Comparison of ENCODE assay signal across 24 cellular contexts in genomic region chr10:42995537-42995936, GRCh38.
"Had no signal": no experiment of that assay in that cellular context is flagged by ENCODE, and none has a peak within 500 bp of the region (broad histone marks: within the 10 kb centered on the region; RNA-seq: fewer than 3 reads in every experiment).

No MANE protein-coding gene starts in this region.

- H3K36me3 Mint-ChIP-seq: naive thymus-derived CD4-positive, alpha-beta T cell; natural killer cell treated with Interleukin-12 subunit alpha and Interleukin-12 subunit beta and Interleukin-15 and Interleukin-18, amount 100 ng/mL, for 72 hours; stimulated activated effector memory CD8-positive, alpha-beta T cell treated with anti-CD3 and anti-CD28 coated beads, Interleukin-12 subunit alpha, Interleukin-12 subunit beta, amount 100 ng/mL, for 72 hours had no signal

- H3K4me3 Mint-ChIP-seq: naive thymus-derived CD4-positive, alpha-beta T cell; natural killer cell treated with Interleukin-12 subunit alpha and Interleukin-12 subunit beta and Interleukin-15 and Interleukin-18, amount 100 ng/mL, for 72 hours; stimulated activated effector memory CD8-positive, alpha-beta T cell treated with anti-CD3 and anti-CD28 coated beads, Interleukin-12 subunit alpha, Interleukin-12 subunit beta, amount 100 ng/mL, for 72 hours; stimulated activated naive CD8-positive, alpha-beta T cell treated with anti-CD3 and anti-CD28 coated beads, Interleukin-15, Interleukin-2, amounts not matched to agents 100 ng/mL and 50 ng/mL, for 24 hours had no signal

- H3K4me3 ChIP-seq: left ventricle myocardium inferior, lung, mucosa of descending colon, right atrium auricular region, skin epidermis, spleen, suprapubic skin, thoracic aorta, tibial artery, upper lobe of right lung, uterus had no signal

- H3K36me3 ChIP-seq: left ventricle myocardium inferior, right atrium auricular region, spleen, suprapubic skin, thoracic aorta, tibial artery, upper lobe of right lung, uterus had no signal

- ATAC-seq: left cardiac atrium; mucosa of descending colon; naive thymus-derived CD4-positive, alpha-beta T cell; natural killer cell treated with Interleukin-12 subunit alpha and Interleukin-12 subunit beta and Interleukin-15 and Interleukin-18, amount 100 ng/mL, for 72 hours; sciatic nerve; stimulated activated effector memory CD8-positive, alpha-beta T cell treated with anti-CD3 and anti-CD28 coated beads, Interleukin-12 subunit alpha, Interleukin-12 subunit beta, amount 100 ng/mL, for 72 hours; upper lobe of right lung had no signal

- H3K4me1 Mint-ChIP-seq: stimulated activated effector memory CD8-positive, alpha-beta T cell treated with anti-CD3 and anti-CD28 coated beads, Interleukin-12 subunit alpha, Interleukin-12 subunit beta, amount 100 ng/mL, for 72 hours had no signal

- DNase-seq: hippocampal formation; kidney glomerular epithelial cell; left cardiac atrium; left ventricle myocardium inferior; mesendoderm; midbrain; mucosa of descending colon; naive thymus-derived CD4-positive, alpha-beta T cell; spleen; stimulated activated CD4-positive, alpha-beta T cell treated with anti-CD3 and anti-CD28 coated beads, Interleukin-4, amount 100 ng/mL, for 24 hours; stimulated activated naive CD4-positive, alpha-beta T cell; tibial artery; upper lobe of right lung; uterus had no signal

- H3K27ac Mint-ChIP-seq: naive thymus-derived CD4-positive, alpha-beta T cell; natural killer cell treated with Interleukin-12 subunit alpha and Interleukin-12 subunit beta and Interleukin-15 and Interleukin-18, amount 100 ng/mL, for 72 hours; stimulated activated effector memory CD8-positive, alpha-beta T cell treated with anti-CD3 and anti-CD28 coated beads, Interleukin-12 subunit alpha, Interleukin-12 subunit beta, amount 100 ng/mL, for 72 hours had no signal

- H3K9me3 Mint-ChIP-seq: naive thymus-derived CD4-positive, alpha-beta T cell; natural killer cell treated with Interleukin-12 subunit alpha and Interleukin-12 subunit beta and Interleukin-15 and Interleukin-18, amount 100 ng/mL, for 72 hours; stimulated activated effector memory CD8-positive, alpha-beta T cell treated with anti-CD3 and anti-CD28 coated beads, Interleukin-12 subunit alpha, Interleukin-12 subunit beta, amount 100 ng/mL, for 72 hours; stimulated activated naive CD8-positive, alpha-beta T cell treated with anti-CD3 and anti-CD28 coated beads, Interleukin-15, Interleukin-2, amounts not matched to agents 100 ng/mL and 50 ng/mL, for 24 hours had no signal

- H3K27me3 Mint-ChIP-seq: natural killer cell treated with Interleukin-12 subunit alpha and Interleukin-12 subunit beta and Interleukin-15 and Interleukin-18, amount 100 ng/mL, for 72 hours; stimulated activated naive CD8-positive, alpha-beta T cell treated with anti-CD3 and anti-CD28 coated beads, Interleukin-15, Interleukin-2, amounts not matched to agents 100 ng/mL and 50 ng/mL, for 24 hours had no signal

- H3K27me3 ChIP-seq: right atrium auricular region, spleen, upper lobe of right lung, uterus had no signal

- H3K9me3 ChIP-seq: left ventricle myocardium inferior, mucosa of descending colon, right atrium auricular region, spleen, suprapubic skin, thoracic aorta, tibial artery, upper lobe of right lung, uterus had no signal

- H3K27ac ChIP-seq: left ventricle myocardium inferior, parathyroid adenoma, right atrium auricular region, skin epidermis, spleen, suprapubic skin, thoracic aorta, tibial artery, upper lobe of right lung, uterus had no signal

- H3K4me1 ChIP-seq: left ventricle myocardium inferior, parathyroid adenoma, right atrium auricular region, spleen, suprapubic skin, tibial artery, upper lobe of right lung, uterus had no signal
